Comparison of ENCODE assay signal across 8 cellular contexts in genomic region chr2:118013221-118013723, GRCh38. TPM values are rescaled to one million over a fixed set of nuclear protein-coding genes. Genes with fewer than 3 reads are reported as not detected.
A peak's percentile ranks its signal among the peaks of the same experiment; 100 is the strongest.
DNase-seq lines count a peak whose midpoint lies in the region; ATAC-seq and TF ChIP-seq lines count a peak whose summit lies in the region.

No MANE protein-coding gene starts in this region.

- H3K27ac ChIP-seq in IMR-90 (ENCODE audit: insufficient read depth, low read length) (peak overlapping the region; percentile 72; the same call in 1 of the 2 replicates), lung (ENCODE audit: low read depth in 1 of 2, low read length in 1 of 2) (peak overlapping the region; percentile 93 to 96)

- no peak for TF ChIP-seq POLR2A in IMR-90 (IDR thresholded peaks at IDR 0.05; ENCODE audit: low read depth, low read length)

- no peak overlapping the region for H4K5ac ChIP-seq in IMR-90 (ENCODE audit: low read depth, low read length)

- H3K36me3 ChIP-seq in IMR-90 (ENCODE audit: control insufficient read depth, insufficient read depth, low read length) (no peaks in the 10 kb centered on the region; the same call in 1 of the 2 replicates), lung (ENCODE audit: control insufficient read depth in 2 of 2, insufficient read depth in 2 of 2, low read length in 2 of 2) (no peaks in the 10 kb centered on the region)

- no peak overlapping the region for H4K91ac ChIP-seq in IMR-90 (ENCODE audit: insufficient read depth, low read depth, low read length)

- H3K4me3 ChIP-seq in GM12865 (ENCODE audit: low read depth, low read length): peak overlapping the region; percentile 91
- peak overlapping the region; percentile 80 for H3K4me3 ChIP-seq in IMR-90 (ENCODE audit: insufficient read depth, low read depth, low read length)
- peak overlapping the region; percentile 97 for H3K4me3 ChIP-seq in lung

- DNase-seq in GM12865 (ENCODE audit: low read depth) (peak; percentile 32), IMR-90 (no peak), lung (ENCODE audit: low spot score) (peak; percentile 54), T1000 (lab: John Stamatoyannopoulos, UW) (no peak)
- DNase-seq in activated CD4-positive, alpha-beta T cell treated with anti-CD3 and anti-CD28 coated beads for 1 hour: peak; percentile 13
- peak; percentile 13 for DNase-seq in effector CD4-positive, alpha-beta T cell
- DNase-seq in stimulated activated effector memory CD8-positive, alpha-beta T cell treated with anti-CD3 and anti-CD28 coated beads, Interleukin-12 subunit alpha, Interleukin-12 subunit beta, amount 100 ng/mL, for 72 hours (ENCODE audit: low spot score in 2 of 2): peak; percentile 22 to 70

- no peak overlapping the region for H3K56ac ChIP-seq in IMR-90 (ENCODE audit: extremely low read depth, insufficient read depth, low read length)

- H3K9me3 ChIP-seq in IMR-90 (ENCODE audit: control insufficient read depth, insufficient read depth, low read length): no peaks in the 10 kb centered on the region
- no peaks in the 10 kb centered on the region for H3K9me3 ChIP-seq in lung (ENCODE audit: control insufficient read depth in 2 of 2, insufficient read depth in 1 of 2, low read length in 1 of 2)

- no TSS peak for BruUV-seq in IMR-90 (replicated peaks; lab: Mats Ljungman, UMichigan)

- no peak overlapping the region for H3K18ac ChIP-seq in IMR-90 (ENCODE audit: low read depth, low read length)

- H3K9me1 ChIP-seq in IMR-90 (ENCODE audit: insufficient read depth, low read length): no peaks in the 10 kb centered on the region

- no peak for TF ChIP-seq CTCF in GM12865 (IDR thresholded peaks at IDR 0.05; ENCODE audit: insufficient read depth, low read depth, low read length, missing control alignments)
- no peak for TF ChIP-seq CTCF in IMR-90 (conservative IDR thresholded peaks at IDR 0.05; ENCODE audit: low read depth, low read length)
- TF ChIP-seq CTCF in lung (IDR thresholded peaks at IDR 0.05; ENCODE audit: control extremely low read depth, extremely low read depth): no peak

- TF ChIP-seq RAD21 in IMR-90 (IDR thresholded peaks at IDR 0.05; ENCODE audit: low read length): no peak

- peak overlapping the region; percentile 96 for H2AFZ ChIP-seq in IMR-90 (replicated peaks; ENCODE audit: low read length, poor library complexity)

- peaks cover 8 to 27% of the 10 kb centered on the region in 2 experiments; a peak in 3 of 4 replicates for H3K79me1 ChIP-seq in IMR-90 (ENCODE audit: low read depth in 1 of 2, low read length in 2 of 2)

- no peak overlapping the region for H2AK5ac ChIP-seq in IMR-90 (ENCODE audit: low read depth, low read length)

- H2BK5ac ChIP-seq in IMR-90 (ENCODE audit: low read depth, low read length, poor library complexity, severe bottlenecking): no peak overlapping the region

- H3K4me1 Mint-ChIP-seq in stimulated activated effector memory CD8-positive, alpha-beta T cell treated with anti-CD3 and anti-CD28 coated beads, Interleukin-12 subunit alpha, Interleukin-12 subunit beta, amount 100 ng/mL, for 72 hours: peaks cover 41% of the 10 kb centered on the region

- no peak overlapping the region for H2BK15ac ChIP-seq in IMR-90 (ENCODE audit: low read depth, low read length)

- in situ Hi-C loops in IMR-90 (cut with MboI; ENCODE audit: low sequenced_read_pairs): no loop called here

- peak overlapping the region; percentile 87 for H3K4me3 Mint-ChIP-seq in stimulated activated effector memory CD8-positive, alpha-beta T cell treated with anti-CD3 and anti-CD28 coated beads, Interleukin-12 subunit alpha, Interleukin-12 subunit beta, amount 100 ng/mL, for 72 hours

- H3K9ac ChIP-seq in IMR-90 (ENCODE audit: low read depth, low read length): peak overlapping the region; percentile 80

- intact Hi-C loops in IMR-90 (cut with micrococcal nuclease): no loop called here

- H3K36me3 Mint-ChIP-seq in stimulated activated effector memory CD8-positive, alpha-beta T cell treated with anti-CD3 and anti-CD28 coated beads, Interleukin-12 subunit alpha, Interleukin-12 subunit beta, amount 100 ng/mL, for 72 hours: peaks cover 22% of the 10 kb centered on the region

- H3K4me1 ChIP-seq in IMR-90 (ENCODE audit: control insufficient read depth, insufficient read depth, low read length) (peaks cover 3% of the 10 kb centered on the region), lung (ENCODE audit: control insufficient read depth in 2 of 2, insufficient read depth in 2 of 2, low read length in 2 of 2) (peaks cover 2 to 17% of the 10 kb centered on the region in 2 donors)

- ATAC-seq in GM21737 (IDR thresholded peaks at IDR 0.05; ENCODE audit: unreplicated experiment) (peak; percentile 37), IMR-90 (ENCODE audit: low read depth) (peak; percentile 36), lung (ENCODE audit: insufficient read depth, low FRiP score) (peak; percentile 45)
- ATAC-seq in stimulated activated effector memory CD8-positive, alpha-beta T cell treated with anti-CD3 and anti-CD28 coated beads, Interleukin-12 subunit alpha, Interleukin-12 subunit beta, amount 100 ng/mL, for 72 hours: peak; percentile 41

- peak overlapping the region; percentile 47 to 64; a peak in 3 of 4 replicates for H4K8ac ChIP-seq in IMR-90 (ENCODE audit: low read depth in 2 of 2, low read length in 2 of 2)

- H3K27me3 ChIP-seq in IMR-90 (ENCODE audit: control insufficient read depth, insufficient read depth, low read length) (no peaks in the 10 kb centered on the region), lung (ENCODE audit: control insufficient read depth, insufficient read depth) (no peaks in the 10 kb centered on the region)

- H2BK20ac ChIP-seq in IMR-90 (ENCODE audit: low read depth, low read length): no peak overlapping the region

- H3K4ac ChIP-seq in IMR-90 (ENCODE audit: low read depth, low read length): no peak overlapping the region

- H4K20me1 ChIP-seq in IMR-90 (ENCODE audit: insufficient read depth, low read length): peaks cover 12% of the 10 kb centered on the region; the same call in 1 of the 2 replicates

- dilution Hi-C loops in IMR-90 (cut with HindIII; ENCODE audit: low sequenced_read_pairs, unreplicated experiment): no loop called here

- POLR2A ChIA-PET in IMR-90 (lab: Charles Lee; ENCODE audit: unreplicated experiment): no interaction called here

- 0% methylated on average over 21 of the region's 48 CpGs; no CpG with 5 or more reads in 1 of the 2 experiments for WGBS in IMR-90 (ENCODE audit: extremely low coverage in 2 of 2, insufficient read length in 1 of 2), 2 experiments
- WGBS in lung, 2 donors: 0 to 1% methylated on average over 41 to 48 of the region's 48 CpGs

- H3K23ac ChIP-seq in IMR-90 (ENCODE audit: low read depth, low read length): peak overlapping the region; percentile 6; the same call in 1 of the 2 replicates

- H3K14ac ChIP-seq in IMR-90 (replicated peaks; ENCODE audit: low read depth, low read length): no peak overlapping the region

- no peak overlapping the region for H2BK120ac ChIP-seq in IMR-90 (ENCODE audit: low read depth, low read length)

- H3K9me3 Mint-ChIP-seq in stimulated activated effector memory CD8-positive, alpha-beta T cell treated with anti-CD3 and anti-CD28 coated beads, Interleukin-12 subunit alpha, Interleukin-12 subunit beta, amount 100 ng/mL, for 72 hours: no peaks in the 10 kb centered on the region

- peak overlapping the region; percentile 89 for H3K27ac Mint-ChIP-seq in stimulated activated effector memory CD8-positive, alpha-beta T cell treated with anti-CD3 and anti-CD28 coated beads, Interleukin-12 subunit alpha, Interleukin-12 subunit beta, amount 100 ng/mL, for 72 hours

- CTCF ChIA-PET in IMR-90 (lab: Yijun Ruan, JAX): interaction anchor here (1.0 to 1.6 kb wide), 2 partner anchors 10 to 19 kb away, joined by 3 to 13 read pairs; no protein-coding TSS in a partner anchor

- peak overlapping the region; percentile 80 for H2AK9ac ChIP-seq in IMR-90 (replicated peaks; ENCODE audit: low read depth, low read length, poor library complexity)

- H3K4me2 ChIP-seq in IMR-90 (ENCODE audit: low read depth, low read length): peak overlapping the region; percentile 98

TF ChIP-seq in IMR-90, 13 proteins besides CTCF, POLR2A, EP300 and RAD21:
- TF ChIP-seq CEBPB (IDR thresholded peaks at IDR 0.05; ENCODE audit: low read depth, low read length) (no peak), MAFK (IDR thresholded peaks at IDR 0.05; ENCODE audit: low read depth, low read length) (no peak), BHLHE40 (IDR thresholded peaks at IDR 0.05; ENCODE audit: low read depth, low read length) (0 out of 2 replicates have a peak, but pooled peaks have one; percentile 16), MAZ (IDR thresholded peaks at IDR 0.05; ENCODE audit: borderline replicate concordance, low read depth, low read length) (no peak; the same call in 1 of the 2 replicates), MXI1 (IDR thresholded peaks at IDR 0.05; ENCODE audit: borderline replicate concordance, low read depth, low read length) (peak; percentile 36; the same call in 1 of the 2 replicates)

RNA-seq across cellular contexts. Expression of gene CCDC93, which starts 0.6 kb away (rescaled TPM):
- total RNA-seq in IMR-90 (2012; rRNA removed): 17.2 and 18.9 TPM in 2 replicates
- 7.3 and 8.1 TPM in 2 replicates for polyA plus RNA-seq in IMR-90 (2012; rRNA removed)
- polyA plus RNA-seq in IMR-90 (2012; cell fraction: cytosol; rRNA removed): 1.6 and 3.0 TPM in 2 replicates
- 5.8 and 31.6 TPM in 2 replicates for polyA plus RNA-seq in IMR-90 (2012; cell fraction: nucleus; rRNA removed; ENCODE audit: low replicate concordance)
- total RNA-seq in lung: 10 to 100 TPM; 33.3 to 45.6 TPM
- 10 to 100 TPM in 1 of 2 donors, 1 to 10 TPM in 1; 9.6 to 15.2 TPM for polyA plus RNA-seq in lung

Comparison
In these comparisons a context has a peak if more than half of its experiments do, and no peak if none do; other contexts are left out.
1. DNase-seq: peak in GM12865 (single experiment), activated CD4-positive, alpha-beta T cell treated with anti-CD3 and anti-CD28 coated beads for 1 hour (single experiment), effector CD4-positive, alpha-beta T cell (single experiment), lung (single experiment) and stimulated activated effector memory CD8-positive, alpha-beta T cell treated with anti-CD3 and anti-CD28 coated beads, Interleukin-12 subunit alpha, Interleukin-12 subunit beta, amount 100 ng/mL, for 72 hours (2 of 2); none in IMR-90 (single experiment) and T1000 (single experiment).
2. Peak in every context shown above with its lines, with median percentiles within 50 percentile points of each other: H3K4me3 ChIP-seq and ATAC-seq.